In the genomic region with DNA sequence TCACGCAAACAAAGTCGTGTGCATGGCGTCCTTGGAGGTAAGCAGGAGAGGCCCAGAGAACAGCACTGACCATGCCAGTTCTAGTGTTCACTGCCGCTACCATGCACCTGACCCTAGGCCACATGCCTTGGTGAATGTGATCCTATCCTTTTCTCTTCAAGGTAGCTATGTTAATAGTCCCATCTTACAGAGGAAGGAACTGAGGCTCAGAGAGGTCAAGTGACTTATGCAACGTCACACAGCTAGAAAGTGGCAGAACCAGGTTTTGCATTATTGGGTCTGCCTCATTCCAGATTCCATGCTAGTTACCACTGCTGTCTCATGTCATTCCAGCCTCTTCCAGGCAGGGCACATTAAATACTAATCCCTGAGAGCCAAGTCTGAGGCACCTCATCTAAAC, we compare ENCODE assay signal across 21 cellular contexts.
DNase-seq lines count a peak whose midpoint lies in the region; ATAC-seq, FAIRE-seq and TF ChIP-seq lines count a peak whose summit lies in the region.
"Had no signal": no experiment of that assay in that cellular context is flagged by ENCODE, and none has a peak within 500 bp of the region (broad histone marks: within the 10 kb centered on the region; RNA-seq: fewer than 3 reads in every experiment).

No MANE protein-coding gene starts in this region.

- H3K9me1 ChIP-seq in K562 (ENCODE audit: control insufficient read depth, insufficient read depth, low read length): no peaks in the 10 kb centered on the region

- 97% methylated on average over 5 of the region's 5 CpGs for WGBS in HepG2 (ENCODE audit: low lambda C conversion rate)
- WGBS in right lobe of liver (ENCODE audit: insufficient coverage, low coverage, low lambda C conversion rate, missing lambda C conversion rate): 100% methylated on average over 4 of the region's 5 CpGs
- 19% methylated on average over 5 of the region's 5 CpGs for WGBS in K562 (ENCODE audit: insufficient coverage, low coverage, missing lambda C conversion rate)
- WGBS in smooth muscle cell (ENCODE audit: low lambda C conversion rate): 98% methylated on average over 5 of the region's 5 CpGs

- no peak overlapping the region for H3K9ac ChIP-seq in HepG2 (ENCODE audit: insufficient read depth, low read depth, low read length)
- no peak overlapping the region for H3K9ac ChIP-seq in K562 (ENCODE audit: insufficient read depth in 1 of 2, low read depth in 2 of 2, low read length in 2 of 2)
- H3K9ac ChIP-seq in smooth muscle cell (ENCODE audit: low read depth): no peak overlapping the region
- H3K9ac ChIP-seq: BLaER1 treated with 17β-estradiol and CSF1 and Interleukin-3, amounts not matched to agents 10 nM and 100 nM had no signal

- POLR2A ChIA-PET in HepG2 (lab: Yijun Ruan, JAX): no interaction called here
- POLR2A ChIA-PET in K562 (lab: Yijun Ruan, JAX): no interaction called here

- BruUV-seq in HepG2 (replicated peaks; lab: Mats Ljungman, UMichigan) (no TSS peak), K562 (replicated peaks; lab: Mats Ljungman, UMichigan) (no TSS peak)

- H3K4me1 ChIP-seq in HepG2 (ENCODE audit: insufficient read depth, low read length) (no peaks in the 10 kb centered on the region), right lobe of liver (no peaks in the 10 kb centered on the region), K562 (replicated peaks in 1 of 2; ENCODE audit: control insufficient read depth in 2 of 2, insufficient read depth in 2 of 2, low read length in 2 of 2) (peaks cover 0 to 6% of the 10 kb centered on the region in 2 experiments; a peak in 1 of 5 replicates), gastrocnemius medialis (peaks cover 6 to 16% of the 10 kb centered on the region in 2 donors), smooth muscle cell (ENCODE audit: low read depth) (no peaks in the 10 kb centered on the region)
- H3K4me1 ChIP-seq: BE2C; BLaER1 treated with 17β-estradiol and CSF1 and Interleukin-3, amounts not matched to agents 10 nM and 100 nM; HAP-1 had no signal

- H3K4me3 ChIP-seq in HepG2 (replicated peaks in 1 of 3; ENCODE audit: insufficient read depth in 1 of 3, low read depth in 2 of 3, low read length in 3 of 3) (no peak overlapping the region), right lobe of liver (no peak overlapping the region), K562 (no peak overlapping the region), gastrocnemius medialis (no peak overlapping the region), smooth muscle cell (no peak overlapping the region)
- H3K4me3 ChIP-seq: BLaER1 treated with 17β-estradiol and CSF1 and Interleukin-3, amounts not matched to agents 10 nM and 100 nM; HAP-1 had no signal

- TF ChIP-seq CTCF in HepG2 (CRISPR knock-in tag; IDR thresholded peaks at IDR 0.05): no peak
- no peak for TF ChIP-seq CTCF in right lobe of liver (IDR thresholded peaks at IDR 0.05)
- TF ChIP-seq CTCF in K562 (IDR thresholded peaks at IDR 0.05 in 2 of 3, conservative IDR thresholded peaks at IDR 0.05 in 1 of 3; ENCODE audit: insufficient read depth in 2 of 3, low read depth in 1 of 3, low read length in 3 of 3): no peak
- TF ChIP-seq CTCF in gastrocnemius medialis (IDR thresholded peaks at IDR 0.05 in 4 of 5, conservative IDR thresholded peaks at IDR 0.05 in 1 of 5): no peak
- TF ChIP-seq CTCF in smooth muscle cell (IDR thresholded peaks at IDR 0.05; ENCODE audit: borderline replicate concordance, insufficient read depth, poor library complexity, severe bottlenecking): no peak

- intact Hi-C loops in HepG2 (cut with micrococcal nuclease; ENCODE audit: unreplicated experiment) (no loop called here), right lobe of liver (cut with DNase I) (no loop called here), K562 (cut with micrococcal nuclease) (no loop called here), gastrocnemius medialis (cut with DNase I; ENCODE audit: low total_unique reads) (no loop called here), head of caudate nucleus (cut with DNase I) (no loop called here)

- H3K27ac ChIP-seq in HepG2 (ENCODE audit: extremely low read length, insufficient read depth, low read length) (no peak overlapping the region), right lobe of liver (no peak overlapping the region), K562 (ENCODE audit: extremely low read depth, low read depth, low read length) (no peak overlapping the region), gastrocnemius medialis (peak overlapping the region in 3 of 4 donors; percentile 63 to 91 (median 71)), smooth muscle cell (ENCODE audit: low read depth) (no peak overlapping the region)
- H3K27ac ChIP-seq: 22Rv1; BLaER1 treated with 17β-estradiol and CSF1 and Interleukin-3, amounts not matched to agents 10 nM and 100 nM had no signal

- H3K4me2 ChIP-seq in HepG2 (ENCODE audit: low read depth, low read length): no peak overlapping the region
- H3K4me2 ChIP-seq in K562 (ENCODE audit: insufficient read depth, low read length): no peak overlapping the region
- H3K4me2 ChIP-seq in smooth muscle cell: no peak overlapping the region
- H3K4me2 ChIP-seq: BLaER1 treated with 17β-estradiol and CSF1 and Interleukin-3, amounts not matched to agents 10 nM and 100 nM had no signal

- H3K27me3 ChIP-seq in HepG2 (ENCODE audit: control insufficient read depth in 1 of 2, insufficient read depth in 2 of 2, low read length in 2 of 2) (no peaks in the 10 kb centered on the region), right lobe of liver (no peaks in the 10 kb centered on the region), K562 (ENCODE audit: control insufficient read depth in 2 of 2, insufficient read depth in 2 of 2, low read length in 2 of 2) (peaks cover 6 to 40% of the 10 kb centered on the region in 2 experiments), gastrocnemius medialis (no peaks in the 10 kb centered on the region), smooth muscle cell (ENCODE audit: low read depth) (no peaks in the 10 kb centered on the region)
- H3K27me3 ChIP-seq: BE2C; BLaER1 treated with 17β-estradiol and CSF1 and Interleukin-3, amounts not matched to agents 10 nM and 100 nM had no signal

- ATAC-seq in HepG2 (no peak), right lobe of liver (no peak), K562 (no peak), gastrocnemius medialis (no peak)

- no peaks in the 10 kb centered on the region for H3K9me3 ChIP-seq in HepG2 (ENCODE audit: low read length)
- no peaks in the 10 kb centered on the region for H3K9me3 ChIP-seq in right lobe of liver
- no peaks in the 10 kb centered on the region for H3K9me3 ChIP-seq in K562 (replicated peaks; ENCODE audit: control insufficient read depth, insufficient read depth, low read depth, low read length)
- no peaks in the 10 kb centered on the region for H3K9me3 ChIP-seq in gastrocnemius medialis
- no peaks in the 10 kb centered on the region for H3K9me3 ChIP-seq in smooth muscle cell (replicated peaks; ENCODE audit: low read depth)
- H3K9me3 ChIP-seq: BE2C; BLaER1 treated with 17β-estradiol and CSF1 and Interleukin-3, amounts not matched to agents 10 nM and 100 nM; HAP-1 had no signal

- TF ChIP-seq POLR2A in HepG2 (IDR thresholded peaks at IDR 0.05; ENCODE audit: insufficient read depth in 1 of 2, low read depth in 2 of 2, low read length in 2 of 2) (no peak), right lobe of liver (IDR thresholded peaks at IDR 0.05) (no peak), K562 (conservative IDR thresholded peaks at IDR 0.05) (no peak), gastrocnemius medialis (IDR thresholded peaks at IDR 0.05) (no peak)

- TF ChIP-seq RAD21 in HepG2 (CRISPR knock-in tag; IDR thresholded peaks at IDR 0.05) (no peak), K562 (CRISPR knock-in tag; conservative IDR thresholded peaks at IDR 0.05 in 1 of 2, IDR thresholded peaks at IDR 0.05 in 1 of 2) (no peak)

- in situ Hi-C loops in HepG2 (cut with HindIII; ENCODE audit: extremely low pct_ligation_motif_present, low pct_unique_long_range_greater_than_20kb): no loop called here
- in situ Hi-C loops in K562 (cut with MboI): no loop called here
- in situ Hi-C loops in gastrocnemius medialis (cut with MboI; ENCODE audit: low sequenced_read_pairs in 4 of 4): no loop called here

- no peak overlapping the region for H2AFZ ChIP-seq in HepG2 (ENCODE audit: low read length)
- no peak overlapping the region for H2AFZ ChIP-seq in K562 (ENCODE audit: low read depth, low read length)
- no peak overlapping the region for H2AFZ ChIP-seq in smooth muscle cell (ENCODE audit: low read depth)

- H3K79me2 ChIP-seq in HepG2 (ENCODE audit: insufficient read depth, low read length): no peaks in the 10 kb centered on the region
- no peaks in the 10 kb centered on the region for H3K79me2 ChIP-seq in K562 (ENCODE audit: control insufficient read depth, insufficient read depth, low read length)
- no peaks in the 10 kb centered on the region for H3K79me2 ChIP-seq in smooth muscle cell (ENCODE audit: low read depth)

- DNase-seq in HepG2 (ENCODE audit: low spot score): no peak
- no peak for DNase-seq in right lobe of liver
- DNase-seq in K562 (ENCODE audit: extremely low read depth in 1 of 4, low spot score in 3 of 4): no peak
- no peak for DNase-seq in gastrocnemius medialis
- DNase-seq in smooth muscle cell (lab: John Stamatoyannopoulos, UW; ENCODE audit: unreplicated experiment): no peak
- no peak for DNase-seq in head of caudate nucleus
- DNase-seq: ACHN; AML-193; BE2C; Calu3; CD4-positive, alpha-beta T cell; COR-L47; DMS53; DMS79 treated with DMSO at 0.1 percent for 48 hours; GF-D8 had no signal

- H3K36me3 ChIP-seq in HepG2 (replicated peaks in 1 of 2; ENCODE audit: control insufficient read depth in 1 of 2, insufficient read depth in 2 of 2, low read length in 2 of 2) (peaks cover 0 to 14% of the 10 kb centered on the region in 2 experiments; a peak in 2 of 5 replicates), right lobe of liver (peaks cover 5 to 97% (median 54%) of the 10 kb centered on the region in 4 donors), K562 (ENCODE audit: control insufficient read depth, insufficient read depth, low read length) (no peaks in the 10 kb centered on the region), gastrocnemius medialis (peaks cover 12 to 96% of the 10 kb centered on the region in 2 donors), smooth muscle cell (ENCODE audit: low read depth) (no peaks in the 10 kb centered on the region)
- H3K36me3 ChIP-seq: BE2C; BLaER1 treated with 17β-estradiol and CSF1 and Interleukin-3, amounts not matched to agents 10 nM and 100 nM; HAP-1 had no signal

- TF ChIP-seq EP300 in HepG2 (IDR thresholded peaks at IDR 0.05; ENCODE audit: low read depth in 2 of 2, low read length in 2 of 2): no peak
- no peak for TF ChIP-seq EP300 in HepG2 (CRISPR knock-in tag; IDR thresholded peaks at IDR 0.05; ENCODE audit: borderline replicate concordance)
- no peak for TF ChIP-seq EP300 in K562 (IDR thresholded peaks at IDR 0.05; ENCODE audit: low read length)

- no peaks in the 10 kb centered on the region for H3F3A ChIP-seq in smooth muscle cell (ENCODE audit: low read depth)

- no peaks in the 10 kb centered on the region for H4K20me1 ChIP-seq in HepG2 (ENCODE audit: insufficient read depth, low read length)
- H4K20me1 ChIP-seq in K562 (replicated peaks; ENCODE audit: control insufficient read depth, insufficient read depth, low read length): no peaks in the 10 kb centered on the region; the same call in 1 of the 2 replicates
- no peaks in the 10 kb centered on the region for H4K20me1 ChIP-seq in smooth muscle cell (ENCODE audit: low read depth)

- CTCF ChIA-PET in HepG2 (lab: Yijun Ruan, JAX; ENCODE audit: low intra/inter-chr PET ratio, low total read pairs): no interaction called here
- CTCF ChIA-PET in K562 (lab: Yijun Ruan, JAX; ENCODE audit: low intra/inter-chr PET ratio): no interaction called here

- FAIRE-seq in HepG2 (lab: Jason Lieb, UNC): no peak
- FAIRE-seq in K562 (lab: Jason Lieb, UNC): no peak
- FAIRE-seq: A204.1, GM12891, GM18507 had no signal

Comparison
In these comparisons a context has a peak if more than half of its experiments do, and no peak if none do; other contexts are left out.
1. H3K27ac ChIP-seq: peak in gastrocnemius medialis (3 of 4); none in HepG2 (single experiment), right lobe of liver (0 of 3), K562 (single experiment) and smooth muscle cell (single experiment).